In the genomic region with DNA sequence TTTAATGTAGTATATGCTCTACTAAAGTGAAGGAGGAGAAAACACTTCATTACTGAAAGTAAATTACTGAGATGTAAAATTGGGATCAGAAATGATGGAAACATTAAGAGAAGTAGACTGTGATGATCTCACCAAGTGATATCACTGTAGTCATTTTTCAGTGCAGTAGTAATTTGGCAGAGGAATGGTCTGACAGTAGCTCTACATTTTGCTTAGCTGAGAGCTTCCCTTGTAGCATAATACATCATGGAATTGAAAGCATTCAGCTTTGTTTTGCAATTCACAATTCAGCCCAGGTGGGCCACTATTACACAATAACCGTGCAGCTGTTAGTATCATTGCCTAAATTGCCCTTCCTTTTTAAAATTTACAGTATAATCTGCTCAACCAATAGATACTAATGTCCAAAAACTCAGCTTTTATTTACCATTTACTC, we compare ENCODE assay signal across 1 cellular context.
A peak's percentile ranks its signal among the peaks of the same experiment; 100 is the strongest.
TF ChIP-seq lines count a peak whose summit lies in the region.

No MANE protein-coding gene starts in this region.

TF ChIP-seq in GM23338, 12 proteins besides CTCF, POLR2A, EP300 and RAD21 (continued from another document):
- TF ChIP-seq, protein P1, sequence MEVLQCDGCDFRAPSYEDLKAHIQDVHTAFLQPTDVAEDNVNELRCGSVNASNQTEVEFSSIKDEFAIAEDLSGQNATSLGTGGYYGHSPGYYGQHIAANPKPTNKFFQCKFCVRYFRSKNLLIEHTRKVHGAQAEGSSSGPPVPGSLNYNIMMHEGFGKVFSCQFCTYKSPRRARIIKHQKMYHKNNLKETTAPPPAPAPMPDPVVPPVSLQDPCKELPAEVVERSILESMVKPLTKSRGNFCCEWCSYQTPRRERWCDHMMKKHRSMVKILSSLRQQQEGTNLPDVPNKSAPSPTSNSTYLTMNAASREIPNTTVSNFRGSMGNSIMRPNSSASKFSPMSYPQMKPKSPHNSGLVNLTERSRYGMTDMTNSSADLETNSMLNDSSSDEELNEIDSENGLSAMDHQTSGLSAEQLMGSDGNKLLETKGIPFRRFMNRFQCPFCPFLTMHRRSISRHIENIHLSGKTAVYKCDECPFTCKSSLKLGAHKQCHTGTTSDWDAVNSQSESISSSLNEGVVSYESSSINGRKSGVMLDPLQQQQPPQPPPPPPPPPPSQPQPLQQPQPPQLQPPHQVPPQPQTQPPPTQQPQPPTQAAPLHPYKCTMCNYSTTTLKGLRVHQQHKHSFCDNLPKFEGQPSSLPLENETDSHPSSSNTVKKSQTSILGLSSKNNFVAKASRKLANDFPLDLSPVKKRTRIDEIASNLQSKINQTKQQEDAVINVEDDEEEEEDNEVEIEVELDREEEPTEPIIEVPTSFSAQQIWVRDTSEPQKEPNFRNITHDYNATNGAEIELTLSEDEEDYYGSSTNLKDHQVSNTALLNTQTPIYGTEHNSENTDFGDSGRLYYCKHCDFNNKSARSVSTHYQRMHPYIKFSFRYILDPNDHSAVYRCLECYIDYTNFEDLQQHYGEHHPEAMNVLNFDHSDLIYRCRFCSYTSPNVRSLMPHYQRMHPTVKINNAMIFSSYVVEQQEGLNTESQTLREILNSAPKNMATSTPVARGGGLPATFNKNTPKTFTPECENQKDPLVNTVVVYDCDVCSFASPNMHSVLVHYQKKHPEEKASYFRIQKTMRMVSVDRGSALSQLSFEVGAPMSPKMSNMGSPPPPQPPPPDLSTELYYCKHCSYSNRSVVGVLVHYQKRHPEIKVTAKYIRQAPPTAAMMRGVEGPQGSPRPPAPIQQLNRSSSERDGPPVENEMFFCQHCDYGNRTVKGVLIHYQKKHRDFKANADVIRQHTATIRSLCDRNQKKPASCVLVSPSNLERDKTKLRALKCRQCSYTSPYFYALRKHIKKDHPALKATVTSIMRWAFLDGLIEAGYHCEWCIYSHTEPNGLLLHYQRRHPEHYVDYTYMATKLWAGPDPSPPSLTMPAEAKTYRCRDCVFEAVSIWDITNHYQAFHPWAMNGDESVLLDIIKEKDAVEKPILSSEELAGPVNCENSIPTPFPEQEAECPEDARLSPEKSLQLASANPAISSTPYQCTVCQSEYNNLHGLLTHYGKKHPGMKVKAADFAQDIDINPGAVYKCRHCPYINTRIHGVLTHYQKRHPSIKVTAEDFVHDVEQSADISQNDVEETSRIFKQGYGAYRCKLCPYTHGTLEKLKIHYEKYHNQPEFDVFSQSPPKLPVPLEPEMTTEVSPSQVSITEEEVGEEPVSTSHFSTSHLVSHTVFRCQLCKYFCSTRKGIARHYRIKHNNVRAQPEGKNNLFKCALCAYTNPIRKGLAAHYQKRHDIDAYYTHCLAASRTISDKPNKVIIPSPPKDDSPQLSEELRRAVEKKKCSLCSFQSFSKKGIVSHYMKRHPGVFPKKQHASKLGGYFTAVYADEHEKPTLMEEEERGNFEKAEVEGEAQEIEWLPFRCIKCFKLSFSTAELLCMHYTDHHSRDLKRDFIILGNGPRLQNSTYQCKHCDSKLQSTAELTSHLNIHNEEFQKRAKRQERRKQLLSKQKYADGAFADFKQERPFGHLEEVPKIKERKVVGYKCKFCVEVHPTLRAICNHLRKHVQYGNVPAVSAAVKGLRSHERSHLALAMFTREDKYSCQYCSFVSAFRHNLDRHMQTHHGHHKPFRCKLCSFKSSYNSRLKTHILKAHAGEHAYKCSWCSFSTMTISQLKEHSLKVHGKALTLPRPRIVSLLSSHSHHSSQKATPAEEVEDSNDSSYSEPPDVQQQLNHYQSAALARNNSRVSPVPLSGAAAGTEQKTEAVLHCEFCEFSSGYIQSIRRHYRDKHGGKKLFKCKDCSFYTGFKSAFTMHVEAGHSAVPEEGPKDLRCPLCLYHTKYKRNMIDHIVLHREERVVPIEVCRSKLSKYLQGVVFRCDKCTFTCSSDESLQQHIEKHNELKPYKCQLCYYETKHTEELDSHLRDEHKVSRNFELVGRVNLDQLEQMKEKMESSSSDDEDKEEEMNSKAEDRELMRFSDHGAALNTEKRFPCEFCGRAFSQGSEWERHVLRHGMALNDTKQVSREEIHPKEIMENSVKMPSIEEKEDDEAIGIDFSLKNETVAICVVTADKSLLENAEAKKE (CRISPR knock-in tag; IDR thresholded peaks at IDR 0.05): no peak
- TF ChIP-seq ZNF114 (CRISPR knock-in tag; IDR thresholded peaks at IDR 0.05) (no peak), NANOG (IDR thresholded peaks at IDR 0.05; ENCODE audit: borderline replicate concordance) (0 out of 2 replicates have a peak, but pooled peaks have one; percentile 28), ZNF331 (CRISPR knock-in tag; IDR thresholded peaks at IDR 0.05; ENCODE audit: low read depth) (no peak), EZH2 (IDR thresholded peaks at IDR 0.05; ENCODE audit: low read depth, unreplicated experiment) (no peak), CREB1 (CRISPR knock-in tag; IDR thresholded peaks at IDR 0.05; ENCODE audit: low read depth) (peak; percentile 60)
TF ChIP-seq in GM23338: peak in this region for 2.
